9 cellular contexts compared by ENCODE assay signal in the genomic region with DNA sequence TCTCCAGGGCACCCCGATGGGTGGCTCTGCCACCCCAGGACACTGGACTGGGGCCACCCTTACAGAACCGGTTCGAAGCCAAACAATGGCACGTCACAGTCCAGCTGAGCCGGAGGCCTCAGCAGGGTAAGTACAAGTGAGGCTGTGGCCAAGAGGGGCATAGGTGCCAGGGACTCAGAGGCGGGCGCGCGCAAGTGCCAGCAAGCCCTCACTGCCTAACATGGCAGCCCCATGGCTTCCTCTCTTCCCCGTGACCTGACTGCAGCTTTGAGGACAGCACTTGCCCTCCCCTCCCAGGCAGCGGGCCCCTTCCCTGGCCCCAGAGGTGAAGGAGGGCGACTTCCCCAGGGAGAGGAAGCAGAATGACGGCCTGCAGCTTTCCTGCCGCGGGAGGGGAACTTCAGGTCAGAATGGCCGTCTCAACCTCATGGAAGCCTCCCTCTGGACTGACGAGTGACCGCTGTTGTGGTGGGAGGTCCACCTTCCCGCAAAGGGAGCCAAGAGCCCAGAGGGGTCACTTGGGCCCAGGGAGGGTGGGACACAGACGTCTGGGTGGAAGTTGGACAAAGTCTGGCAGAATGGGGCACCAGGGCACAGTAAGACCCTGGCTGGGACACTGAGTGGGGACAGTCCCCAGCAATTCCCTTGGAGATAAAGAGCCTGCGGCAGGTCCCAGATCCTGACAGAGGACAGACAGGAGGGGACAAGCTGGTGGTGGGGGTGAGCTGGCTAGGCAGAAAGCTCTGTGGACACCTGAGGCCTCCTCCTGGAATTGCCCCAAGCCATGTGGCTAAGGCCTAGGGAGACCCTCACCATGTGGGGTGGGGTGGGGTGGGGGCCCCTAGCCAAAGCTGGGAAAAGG. TPM values are rescaled to one million over a fixed set of nuclear protein-coding genes. Genes with fewer than 3 reads are reported as not detected.
A peak's percentile ranks its signal among the peaks of the same experiment; 100 is the strongest.
DNase-seq lines count a peak whose midpoint lies in the region; ATAC-seq and TF ChIP-seq lines count a peak whose summit lies in the region.
"Had no signal": no experiment of that assay in that cellular context is flagged by ENCODE, and none has a peak within 500 bp of the region (broad histone marks: within the 10 kb centered on the region; RNA-seq: fewer than 3 reads in every experiment).

No MANE protein-coding gene starts in this region.

- no peaks in the 10 kb centered on the region for H3K9me3 Mint-ChIP-seq in activated T-helper 2 cell treated with anti-CD3 and anti-CD28 coated beads, Interferon-gamma antibody, Interleukin-2, Interleukin-4, amounts not matched to agents 10 μg/mL and 5 μg/mL and 100 μg/mL, durations not matched to agents 14 hours and 24 hours and 36 hours
- no peaks in the 10 kb centered on the region for H3K9me3 Mint-ChIP-seq in stimulated activated memory B cell treated with anti-CD40 and anti-IgM and Interleukin-4, amounts not matched to agents 10 μg/mL and 1 μg/mL and 100 μg/mL, for 72 hours

- WGBS in ovary, 3 donors = 83 to 86% (median 85%) methylated on average over 21 of the region's 21 CpGs

- no peaks in the 10 kb centered on the region for H3K27me3 ChIP-seq in ovary

- H3K36me3 ChIP-seq in ovary = no peaks in the 10 kb centered on the region

- H3K4me1 Mint-ChIP-seq in activated T-helper 2 cell treated with anti-CD3 and anti-CD28 coated beads, Interferon-gamma antibody, Interleukin-2, Interleukin-4, amounts not matched to agents 10 μg/mL and 5 μg/mL and 100 μg/mL, durations not matched to agents 14 hours and 24 hours and 36 hours (ENCODE audit: low read depth) = peaks cover 33% of the 10 kb centered on the region
- H3K4me1 Mint-ChIP-seq in stimulated activated memory B cell treated with anti-CD40 and anti-IgM and Interleukin-4, amounts not matched to agents 10 μg/mL and 1 μg/mL and 100 μg/mL, for 72 hours = peaks cover 29% of the 10 kb centered on the region

- H3K4me1 ChIP-seq in ovary (ENCODE audit: insufficient read depth) = peaks cover 11% of the 10 kb centered on the region

- TF ChIP-seq POLR2A in ovary (IDR thresholded peaks at IDR 0.05) = no peak

- no peak overlapping the region for H3K4me3 Mint-ChIP-seq in activated T-helper 2 cell treated with anti-CD3 and anti-CD28 coated beads, Interferon-gamma antibody, Interleukin-2, Interleukin-4, amounts not matched to agents 10 μg/mL and 5 μg/mL and 100 μg/mL, durations not matched to agents 14 hours and 24 hours and 36 hours (ENCODE audit: low read depth)
- H3K4me3 Mint-ChIP-seq in stimulated activated memory B cell treated with anti-CD40 and anti-IgM and Interleukin-4, amounts not matched to agents 10 μg/mL and 1 μg/mL and 100 μg/mL, for 72 hours = peak overlapping the region; percentile 12

- no peak for TF ChIP-seq EP300 in ovary (IDR thresholded peaks at IDR 0.05)

- TF ChIP-seq CTCF in ovary (IDR thresholded peaks at IDR 0.05) = no peak

- H3K36me3 Mint-ChIP-seq in activated T-helper 2 cell treated with anti-CD3 and anti-CD28 coated beads, Interferon-gamma antibody, Interleukin-2, Interleukin-4, amounts not matched to agents 10 μg/mL and 5 μg/mL and 100 μg/mL, durations not matched to agents 14 hours and 24 hours and 36 hours (ENCODE audit: low read depth) = no peaks in the 10 kb centered on the region
- H3K36me3 Mint-ChIP-seq in stimulated activated memory B cell treated with anti-CD40 and anti-IgM and Interleukin-4, amounts not matched to agents 10 μg/mL and 1 μg/mL and 100 μg/mL, for 72 hours = no peaks in the 10 kb centered on the region

- no peaks in the 10 kb centered on the region for H3K9me3 ChIP-seq in ovary

- H3K4me3 ChIP-seq in ovary = no peak overlapping the region

- DNase-seq in HT-29 (ENCODE audit: low spot score) (peak; percentile 49), left lobe of liver (ENCODE audit: low spot score) (peak; percentile 57), ovary (no peak), posterior vena cava (ENCODE audit: low spot score) (no peak), hepatic stellate cell (ENCODE audit: low spot score) (no peak)
- no peak for DNase-seq in activated T-helper 2 cell treated with anti-CD3 and anti-CD28 coated beads, Interferon-gamma antibody, Interleukin-2, Interleukin-4, amounts not matched to agents 10 μg/mL and 5 μg/mL and 100 μg/mL, durations not matched to agents 14 hours and 24 hours and 36 hours (ENCODE audit: low spot score)
- DNase-seq: NCI-H2107 had no signal

- H3K27ac Mint-ChIP-seq in activated T-helper 2 cell treated with anti-CD3 and anti-CD28 coated beads, Interferon-gamma antibody, Interleukin-2, Interleukin-4, amounts not matched to agents 10 μg/mL and 5 μg/mL and 100 μg/mL, durations not matched to agents 14 hours and 24 hours and 36 hours = peak overlapping the region; percentile 52
- peak overlapping the region; percentile 32 for H3K27ac Mint-ChIP-seq in stimulated activated memory B cell treated with anti-CD40 and anti-IgM and Interleukin-4, amounts not matched to agents 10 μg/mL and 1 μg/mL and 100 μg/mL, for 72 hours

- no peak overlapping the region for H3K27ac ChIP-seq in ovary

- intact Hi-C loops in activated T-helper 2 cell treated with anti-CD3 and anti-CD28 coated beads, Interferon-gamma antibody, Interleukin-2, Interleukin-4, amounts not matched to agents 10 μg/mL and 5 μg/mL and 100 μg/mL, durations not matched to agents 14 hours and 24 hours and 36 hours (cut with micrococcal nuclease) = loop anchor here (2.0 kb wide), 1 partner anchor 52 kb away; a partner anchor contains a TSS
- intact Hi-C loops in ovary (cut with DNase I) (no loop called here), posterior vena cava (cut with DNase I) (no loop called here)

- no peak for ATAC-seq in left lobe of liver
- ATAC-seq in stimulated activated memory B cell treated with anti-CD40 and anti-IgM and Interleukin-4, amounts not matched to agents 10 μg/mL and 1 μg/mL and 100 μg/mL, for 72 hours = no peak
- no peak for ATAC-seq in HG02840 (IDR thresholded peaks at IDR 0.05; ENCODE audit: low FRiP score, unreplicated experiment)

- H3K27me3 Mint-ChIP-seq in activated T-helper 2 cell treated with anti-CD3 and anti-CD28 coated beads, Interferon-gamma antibody, Interleukin-2, Interleukin-4, amounts not matched to agents 10 μg/mL and 5 μg/mL and 100 μg/mL, durations not matched to agents 14 hours and 24 hours and 36 hours (ENCODE audit: low read depth) = no peaks in the 10 kb centered on the region
- H3K27me3 Mint-ChIP-seq in stimulated activated memory B cell treated with anti-CD40 and anti-IgM and Interleukin-4, amounts not matched to agents 10 μg/mL and 1 μg/mL and 100 μg/mL, for 72 hours = no peaks in the 10 kb centered on the region

RNA-seq across cellular contexts. Expression of a gene that starts 52.1 kb away (rescaled TPM):
- total RNA-seq in HT-29 (2014; rRNA removed; shearing (Covaris generic)) = 33.8 and 43.0 TPM in 2 replicates
- 28.5 and 28.9 TPM in 2 replicates for total RNA-seq in activated T-helper 2 cell treated with anti-CD3 and anti-CD28 coated beads, Interferon-gamma antibody, Interleukin-2, Interleukin-4, amounts not matched to agents 10 μg/mL and 5 μg/mL and 100 μg/mL, durations not matched to agents 14 hours and 24 hours and 36 hours
- 209 TPM for total RNA-seq in left lobe of liver
- 100 to 1,000 TPM in 1 of 7 donors, 10 to 100 TPM in 6; 28.6 to 150 (median 79.2) TPM for total RNA-seq in ovary
- polyA plus RNA-seq in ovary = 10 to 100 TPM; 19.6 to 49.3 TPM
- total RNA-seq in posterior vena cava = 10 to 100 TPM; 48.9 to 59.1 TPM

Comparison
In these comparisons a context has a peak if more than half of its experiments do, and no peak if none do; other contexts are left out.
1. DNase-seq: peak in HT-29 (single experiment) and left lobe of liver (single experiment); none in activated T-helper 2 cell treated with anti-CD3 and anti-CD28 coated beads, Interferon-gamma antibody, Interleukin-2, Interleukin-4, amounts not matched to agents 10 μg/mL and 5 μg/mL and 100 μg/mL, durations not matched to agents 14 hours and 24 hours and 36 hours (single experiment), ovary (0 of 5), posterior vena cava (single experiment) and hepatic stellate cell (single experiment).